Comparison of ENCODE assay signal across 8 cellular contexts in genomic region chr10:21527634-21528451, GRCh38. TPM values are rescaled to one million over a fixed set of nuclear protein-coding genes. Genes with fewer than 3 reads are reported as not detected.
DNase-seq lines count a peak whose midpoint lies in the region; ATAC-seq and TF ChIP-seq lines count a peak whose summit lies in the region.

No MANE protein-coding gene starts in this region.

- WGBS in suprapubic skin = 8% methylated on average over 18 of the region's 18 CpGs

- no peaks in the 10 kb centered on the region for H3K36me3 ChIP-seq in ascending aorta
- H3K36me3 ChIP-seq in suprapubic skin = no peaks in the 10 kb centered on the region

- TF ChIP-seq CTCF in ascending aorta (IDR thresholded peaks at IDR 0.05) (no peak), suprapubic skin (IDR thresholded peaks at IDR 0.05) (no peak)

- ATAC-seq in HG02981 (IDR thresholded peaks at IDR 0.05; ENCODE audit: unreplicated experiment) = no peak
- ATAC-seq in HG02870 (IDR thresholded peaks at IDR 0.05; ENCODE audit: unreplicated experiment) = no peak

- no peaks in the 10 kb centered on the region for H3K9me3 ChIP-seq in ascending aorta
- no peaks in the 10 kb centered on the region for H3K9me3 ChIP-seq in suprapubic skin

- H3K4me1 ChIP-seq in ascending aorta (peaks cover 0 to 6% of the 10 kb centered on the region in 2 donors), suprapubic skin (peaks cover 42% of the 10 kb centered on the region)

- no peak for TF ChIP-seq POLR2A in suprapubic skin (IDR thresholded peaks at IDR 0.05)

- H3K27me3 ChIP-seq in ascending aorta = no peaks in the 10 kb centered on the region
- no peaks in the 10 kb centered on the region for H3K27me3 ChIP-seq in suprapubic skin

- peak; percentile 20 for DNase-seq in Daoy (ENCODE audit: low read depth)
- DNase-seq in Kasumi-1 (lab: John Stamatoyannopoulos, UW) = peak; percentile 42 to 65
- DNase-seq in ascending aorta (ENCODE audit: low spot score in 2 of 2) = no peak
- DNase-seq in kidney tubule cell (ENCODE audit: low spot score) = peak; percentile 42
- DNase-seq in suprapubic skin (ENCODE audit: low spot score in 2 of 2) = no peak
- no peak for DNase-seq in epidermal melanocyte (ENCODE audit: insufficient read length, low spot score)

- TF ChIP-seq EP300 in suprapubic skin (IDR thresholded peaks at IDR 0.05) = no peak

- intact Hi-C loops in ascending aorta (cut with DNase I) = loop anchor here (5.0 to 10.0 kb wide), 7 partner anchors 724 to 1907 kb away; partner anchors contain the start of genes BMI1, MSRB2, OTUD1 and PIP4K2A

- H3K27ac ChIP-seq in ascending aorta (peak overlapping the region; percentile 98 to 100), suprapubic skin (peak overlapping the region; percentile 98)

- peak overlapping the region; percentile 65 to 90 for H3K4me3 ChIP-seq in ascending aorta
- H3K4me3 ChIP-seq in suprapubic skin = peak overlapping the region; percentile 67

RNA-seq across cellular contexts. Expression of gene SKIDA1, which starts 2.4 kb away (rescaled TPM):
- 0.29 and 1.3 TPM in 2 replicates for total RNA-seq in Daoy (2014; rRNA removed; shearing (Covaris generic))
- total RNA-seq in ascending aorta (not detected), suprapubic skin (1 to 10 TPM in 2 of 4 donors, under 1 TPM in 2; 0.53 to 3.0 (median 1.2) TPM)

RNA-seq across cellular contexts. Expression of gene MLLT10, which starts 6.2 kb away (rescaled TPM):
- 9.0 and 27.3 TPM in 2 replicates for total RNA-seq in Daoy (2014; rRNA removed; shearing (Covaris generic))
- total RNA-seq in ascending aorta = 16.3 TPM
- total RNA-seq in suprapubic skin = 10 to 100 TPM; 58.0 to 97.8 (median 64.4) TPM

Comparison
In these comparisons a context has a peak if more than half of its experiments do, and no peak if none do; other contexts are left out.
1. DNase-seq: peak in Daoy (single experiment), Kasumi-1 (2 of 2) and kidney tubule cell (single experiment); none in ascending aorta (0 of 2), suprapubic skin (0 of 2) and epidermal melanocyte (single experiment).